In the genomic region with DNA sequence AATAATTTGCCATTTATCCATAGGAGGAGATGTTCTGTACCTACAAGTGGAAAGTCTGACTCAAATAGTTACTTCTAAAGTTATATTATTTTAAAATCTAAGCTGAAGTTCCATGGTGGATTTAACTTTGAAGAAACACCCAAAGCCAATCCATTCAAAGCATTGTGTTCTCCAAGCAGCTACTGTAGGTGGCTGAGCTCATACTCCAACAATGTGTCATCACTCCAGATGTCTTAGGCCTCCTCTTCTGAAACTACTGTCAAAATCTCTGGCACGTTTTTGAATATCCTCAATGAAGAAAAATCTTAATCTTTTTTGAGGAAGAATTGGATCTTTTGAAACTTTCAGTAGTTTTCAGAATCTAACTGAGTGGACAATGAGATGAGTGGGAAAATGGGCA, we compare ENCODE assay signal across 16 cellular contexts.
DNase-seq lines count a peak whose midpoint lies in the region; ATAC-seq and TF ChIP-seq lines count a peak whose summit lies in the region.
"Had no signal": no experiment of that assay in that cellular context is flagged by ENCODE, and none has a peak within 500 bp of the region (broad histone marks: within the 10 kb centered on the region; RNA-seq: fewer than 3 reads in every experiment).

No MANE protein-coding gene starts in this region.

- ATAC-seq in SK-N-SH treated with all-trans-retinoic acid at 6 μM for 48 hours (peak; percentile 76), GM18909 (IDR thresholded peaks at IDR 0.05; ENCODE audit: poor library complexity, unreplicated experiment) (no peak), HG03521 (IDR thresholded peaks at IDR 0.05; ENCODE audit: unreplicated experiment) (no peak)
- ATAC-seq: CD8-positive, alpha-beta T cell; sciatic nerve had no signal

- peak; percentile 29 for DNase-seq in HS-27A (ENCODE audit: low read depth)
- peak; percentile 76 for DNase-seq in fibroblast of peridontal ligament (ENCODE audit: extremely low read depth)
- DNase-seq in stromal cell of bone marrow (ENCODE audit: low read depth), result peak; percentile 36
- DNase-seq in NCI-H345 (lab: John Stamatoyannopoulos, UW), result no peak
- DNase-seq: activated CD4-positive, CD25-positive, alpha-beta regulatory T cell; activated naive CD4-positive, alpha-beta T cell treated with anti-CD3 and anti-CD28 coated beads, Interleukin-2, amount 10 ng/mL, durations not matched to agents 7 days and 5 days; CD8-positive, alpha-beta T cell; cerebellar nuclear complex; NCI-H1417 treated with DMSO at 0.1 percent for 48 hours; NCI-H446; stimulated activated naive CD4-positive, alpha-beta T cell; T-helper 1 cell had no signal

TF ChIP-seq in SK-N-SH treated with all-trans-retinoic acid at 6 μM for 48 hours, 23 proteins besides CTCF, POLR2A, EP300 and RAD21:
- TF ChIP-seq, protein P1, sequence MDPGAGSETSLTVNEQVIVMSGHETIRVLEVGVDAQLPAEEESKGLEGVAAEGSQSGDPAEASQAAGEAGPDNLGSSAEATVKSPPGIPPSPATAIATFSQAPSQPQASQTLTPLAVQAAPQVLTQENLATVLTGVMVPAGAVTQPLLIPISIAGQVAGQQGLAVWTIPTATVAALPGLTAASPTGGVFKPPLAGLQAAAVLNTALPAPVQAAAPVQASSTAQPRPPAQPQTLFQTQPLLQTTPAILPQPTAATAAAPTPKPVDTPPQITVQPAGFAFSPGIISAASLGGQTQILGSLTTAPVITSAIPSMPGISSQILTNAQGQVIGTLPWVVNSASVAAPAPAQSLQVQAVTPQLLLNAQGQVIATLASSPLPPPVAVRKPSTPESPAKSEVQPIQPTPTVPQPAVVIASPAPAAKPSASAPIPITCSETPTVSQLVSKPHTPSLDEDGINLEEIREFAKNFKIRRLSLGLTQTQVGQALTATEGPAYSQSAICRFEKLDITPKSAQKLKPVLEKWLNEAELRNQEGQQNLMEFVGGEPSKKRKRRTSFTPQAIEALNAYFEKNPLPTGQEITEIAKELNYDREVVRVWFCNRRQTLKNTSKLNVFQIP (CRISPR knock-in tag; IDR thresholded peaks at IDR 0.05; ENCODE audit: borderline replicate concordance, low read depth), result no peak
- TF ChIP-seq RARB (CRISPR knock-in tag; IDR thresholded peaks at IDR 0.05), result no peak
- no peak for TF ChIP-seq CSDC2 (CRISPR knock-in tag; IDR thresholded peaks at IDR 0.05)
- TF ChIP-seq ZNF8 (CRISPR knock-in tag; IDR thresholded peaks at IDR 0.05), result no peak
- TF ChIP-seq, protein P2, sequence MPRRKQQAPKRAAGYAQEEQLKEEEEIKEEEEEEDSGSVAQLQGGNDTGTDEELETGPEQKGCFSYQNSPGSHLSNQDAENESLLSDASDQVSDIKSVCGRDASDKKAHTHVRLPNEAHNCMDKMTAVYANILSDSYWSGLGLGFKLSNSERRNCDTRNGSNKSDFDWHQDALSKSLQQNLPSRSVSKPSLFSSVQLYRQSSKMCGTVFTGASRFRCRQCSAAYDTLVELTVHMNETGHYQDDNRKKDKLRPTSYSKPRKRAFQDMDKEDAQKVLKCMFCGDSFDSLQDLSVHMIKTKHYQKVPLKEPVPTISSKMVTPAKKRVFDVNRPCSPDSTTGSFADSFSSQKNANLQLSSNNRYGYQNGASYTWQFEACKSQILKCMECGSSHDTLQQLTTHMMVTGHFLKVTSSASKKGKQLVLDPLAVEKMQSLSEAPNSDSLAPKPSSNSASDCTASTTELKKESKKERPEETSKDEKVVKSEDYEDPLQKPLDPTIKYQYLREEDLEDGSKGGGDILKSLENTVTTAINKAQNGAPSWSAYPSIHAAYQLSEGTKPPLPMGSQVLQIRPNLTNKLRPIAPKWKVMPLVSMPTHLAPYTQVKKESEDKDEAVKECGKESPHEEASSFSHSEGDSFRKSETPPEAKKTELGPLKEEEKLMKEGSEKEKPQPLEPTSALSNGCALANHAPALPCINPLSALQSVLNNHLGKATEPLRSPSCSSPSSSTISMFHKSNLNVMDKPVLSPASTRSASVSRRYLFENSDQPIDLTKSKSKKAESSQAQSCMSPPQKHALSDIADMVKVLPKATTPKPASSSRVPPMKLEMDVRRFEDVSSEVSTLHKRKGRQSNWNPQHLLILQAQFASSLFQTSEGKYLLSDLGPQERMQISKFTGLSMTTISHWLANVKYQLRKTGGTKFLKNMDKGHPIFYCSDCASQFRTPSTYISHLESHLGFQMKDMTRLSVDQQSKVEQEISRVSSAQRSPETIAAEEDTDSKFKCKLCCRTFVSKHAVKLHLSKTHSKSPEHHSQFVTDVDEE (CRISPR knock-in tag; IDR thresholded peaks at IDR 0.05), result no peak
- no peak for TF ChIP-seq ZFP30 (CRISPR knock-in tag; IDR thresholded peaks at IDR 0.05)
- TF ChIP-seq, protein P3, sequence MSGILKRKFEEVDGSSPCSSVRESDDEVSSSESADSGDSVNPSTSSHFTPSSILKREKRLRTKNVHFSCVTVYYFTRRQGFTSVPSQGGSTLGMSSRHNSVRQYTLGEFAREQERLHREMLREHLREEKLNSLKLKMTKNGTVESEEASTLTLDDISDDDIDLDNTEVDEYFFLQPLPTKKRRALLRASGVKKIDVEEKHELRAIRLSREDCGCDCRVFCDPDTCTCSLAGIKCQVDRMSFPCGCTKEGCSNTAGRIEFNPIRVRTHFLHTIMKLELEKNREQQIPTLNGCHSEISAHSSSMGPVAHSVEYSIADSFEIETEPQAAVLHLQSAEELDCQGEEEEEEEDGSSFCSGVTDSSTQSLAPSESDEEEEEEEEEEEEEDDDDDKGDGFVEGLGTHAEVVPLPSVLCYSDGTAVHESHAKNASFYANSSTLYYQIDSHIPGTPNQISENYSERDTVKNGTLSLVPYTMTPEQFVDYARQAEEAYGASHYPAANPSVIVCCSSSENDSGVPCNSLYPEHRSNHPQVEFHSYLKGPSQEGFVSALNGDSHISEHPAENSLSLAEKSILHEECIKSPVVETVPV (CRISPR knock-in tag; IDR thresholded peaks at IDR 0.05), result no peak
- no peak for TF ChIP-seq PPARA (CRISPR knock-in tag; IDR thresholded peaks at IDR 0.05; ENCODE audit: borderline replicate concordance)
- TF ChIP-seq ESRRG (CRISPR knock-in tag; IDR thresholded peaks at IDR 0.05), result no peak
- TF ChIP-seq TCF4 (CRISPR knock-in tag; IDR thresholded peaks at IDR 0.05; ENCODE audit: borderline replicate concordance), result no peak
- no peak for TF ChIP-seq ISL1 (CRISPR knock-in tag; IDR thresholded peaks at IDR 0.05)
- no peak for TF ChIP-seq TOX (CRISPR knock-in tag; IDR thresholded peaks at IDR 0.05; ENCODE audit: borderline replicate concordance)
- no peak for TF ChIP-seq OSR1 (CRISPR knock-in tag; IDR thresholded peaks at IDR 0.05)
- TF ChIP-seq GLIS3 (CRISPR knock-in tag; IDR thresholded peaks at IDR 0.05), result no peak
- TF ChIP-seq, protein P4, sequence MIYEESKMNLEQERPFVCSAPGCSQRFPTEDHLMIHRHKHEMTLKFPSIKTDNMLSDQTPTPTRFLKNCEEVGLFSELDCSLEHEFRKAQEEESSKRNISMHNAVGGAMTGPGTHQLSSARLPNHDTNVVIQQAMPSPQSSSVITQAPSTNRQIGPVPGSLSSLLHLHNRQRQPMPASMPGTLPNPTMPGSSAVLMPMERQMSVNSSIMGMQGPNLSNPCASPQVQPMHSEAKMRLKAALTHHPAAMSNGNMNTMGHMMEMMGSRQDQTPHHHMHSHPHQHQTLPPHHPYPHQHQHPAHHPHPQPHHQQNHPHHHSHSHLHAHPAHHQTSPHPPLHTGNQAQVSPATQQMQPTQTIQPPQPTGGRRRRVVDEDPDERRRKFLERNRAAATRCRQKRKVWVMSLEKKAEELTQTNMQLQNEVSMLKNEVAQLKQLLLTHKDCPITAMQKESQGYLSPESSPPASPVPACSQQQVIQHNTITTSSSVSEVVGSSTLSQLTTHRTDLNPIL (CRISPR knock-in tag; IDR thresholded peaks at IDR 0.05; ENCODE audit: low read depth), result no peak
